ENCODE assay signal across 12 cellular contexts in the genomic region with DNA sequence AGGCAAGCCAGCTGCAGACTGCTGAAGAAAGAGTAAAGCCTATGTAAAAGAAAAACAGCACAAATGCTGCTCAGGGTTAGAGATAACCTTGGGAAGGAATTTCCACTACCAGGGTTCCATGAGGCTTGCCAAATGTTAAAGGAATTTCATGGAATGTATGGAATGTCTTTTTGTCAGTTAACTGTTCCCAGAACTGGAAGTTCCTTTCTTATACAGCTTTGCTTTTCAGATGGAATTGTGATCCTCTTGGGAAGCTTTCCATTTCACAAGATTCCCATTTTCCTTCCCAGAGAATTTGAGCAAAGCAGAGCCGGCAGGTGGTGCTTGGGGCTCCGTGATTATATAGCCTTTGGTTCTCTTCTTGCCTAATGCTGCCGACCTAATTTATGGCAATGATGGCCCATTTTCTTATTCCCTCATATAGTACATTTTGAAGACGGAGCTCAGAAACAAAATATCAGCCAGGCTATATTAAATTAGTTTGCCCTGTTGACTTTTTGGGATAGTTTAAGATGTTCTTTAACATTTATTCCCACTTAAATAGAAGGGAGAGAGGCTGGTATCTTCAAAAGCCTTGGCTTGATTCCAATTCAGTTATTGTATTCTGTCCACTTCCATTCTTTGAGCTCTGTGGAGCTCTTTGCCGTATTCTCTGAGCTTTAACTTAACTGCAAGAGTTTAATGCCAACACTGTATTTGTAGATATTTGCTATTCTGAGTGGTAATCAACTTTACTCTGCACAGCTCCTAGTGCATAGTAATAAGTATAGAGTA.
DNase-seq lines count a peak whose midpoint lies in the region; ATAC-seq, FAIRE-seq and TF ChIP-seq lines count a peak whose summit lies in the region.
"Had no signal": no experiment of that assay in that cellular context is flagged by ENCODE, and none has a peak within 500 bp of the region (broad histone marks: within the 10 kb centered on the region; RNA-seq: fewer than 3 reads in every experiment).

No MANE protein-coding gene starts in this region.

- no peaks in the 10 kb centered on the region for H3K27me3 ChIP-seq in NT2/D1 (ENCODE audit: insufficient read depth, insufficient read length)
- H3K27me3 ChIP-seq in vagina: no peaks in the 10 kb centered on the region
- H3K27me3 ChIP-seq: neutrophil had no signal

- TF ChIP-seq POLR2A in vagina (IDR thresholded peaks at IDR 0.05): no peak

- H3K9me3 Mint-ChIP-seq in osteocyte (ENCODE audit: unreplicated experiment): no peaks in the 10 kb centered on the region
- H3K9me3 Mint-ChIP-seq: activated CD4-positive, alpha-beta T cell treated with anti-CD3 and anti-CD28 coated beads, Interleukin-2, amount 10 ng/mL, durations not matched to agents 24 days and 14 days had no signal

- no peaks in the 10 kb centered on the region for H3K36me3 ChIP-seq in NT2/D1 (ENCODE audit: insufficient read depth, insufficient read length, low read length)
- no peaks in the 10 kb centered on the region for H3K36me3 ChIP-seq in vagina
- H3K36me3 ChIP-seq: neutrophil had no signal

- DNase-seq in NT2/D1 (ENCODE audit: low read depth, low spot score) (peak; percentile 57), fibroblast of gingiva (ENCODE audit: low read depth) (peak; percentile 6), osteocyte (ENCODE audit: extremely low spot score, unreplicated experiment) (no peak), CD1c-positive myeloid dendritic cell (ENCODE audit: extremely low spot score) (no peak), vagina (ENCODE audit: extremely low spot score in 2 of 2) (no peak)
- no peak for DNase-seq in activated naive CD4-positive, alpha-beta T cell treated with anti-CD3 and anti-CD28 coated beads, Interleukin-2, amount 50 U/mL, for 16 hours
- DNase-seq: activated CD4-positive, alpha-beta T cell treated with anti-CD3 and anti-CD28 coated beads, Interleukin-2, amount 10 ng/mL, durations not matched to agents 24 days and 14 days; cortex of kidney; NCI-H2171 treated with DMSO at 0.1 percent for 48 hours had no signal

- peaks cover 2% of the 10 kb centered on the region for H3K36me3 Mint-ChIP-seq in osteocyte (ENCODE audit: unreplicated experiment)

- no peak overlapping the region for H3K9ac ChIP-seq in NT2/D1 (ENCODE audit: insufficient read length, low read depth)

- H3K27ac ChIP-seq in vagina: no peak overlapping the region
- H3K27ac ChIP-seq: neutrophil had no signal

- H3K4me1 Mint-ChIP-seq in osteocyte (ENCODE audit: unreplicated experiment): peaks cover 63% of the 10 kb centered on the region

- peak; percentile 79 for FAIRE-seq in G401.6 (lab: Jason Lieb, UNC)

- ATAC-seq in GM18861 (IDR thresholded peaks at IDR 0.05; ENCODE audit: unreplicated experiment): no peak

- H3K27me3 Mint-ChIP-seq in osteocyte (ENCODE audit: unreplicated experiment): no peaks in the 10 kb centered on the region
- H3K27me3 Mint-ChIP-seq: activated CD4-positive, alpha-beta T cell treated with anti-CD3 and anti-CD28 coated beads, Interleukin-2, amount 10 ng/mL, durations not matched to agents 24 days and 14 days had no signal

- H3K9me3 ChIP-seq in NT2/D1 (ENCODE audit: insufficient read depth, low read length) (no peaks in the 10 kb centered on the region), vagina (no peaks in the 10 kb centered on the region)
- H3K9me3 ChIP-seq: neutrophil had no signal

- peak overlapping the region; percentile 66 for H3K27ac Mint-ChIP-seq in osteocyte (ENCODE audit: unreplicated experiment)
- H3K27ac Mint-ChIP-seq: activated CD4-positive, alpha-beta T cell treated with anti-CD3 and anti-CD28 coated beads, Interleukin-2, amount 10 ng/mL, durations not matched to agents 24 days and 14 days had no signal

- intact Hi-C loops in vagina (cut with DNase I): no loop called here

- H3K4me3 ChIP-seq in NT2/D1 (ENCODE audit: insufficient read length, low read depth): no peak overlapping the region
- no peak overlapping the region for H3K4me3 ChIP-seq in vagina

- TF ChIP-seq CTCF in osteocyte (IDR thresholded peaks at IDR 0.05): peak; percentile 38
- no peak for TF ChIP-seq CTCF in vagina (IDR thresholded peaks at IDR 0.05)

- no peak overlapping the region for H3K4me3 Mint-ChIP-seq in osteocyte (ENCODE audit: unreplicated experiment)
- H3K4me3 Mint-ChIP-seq: activated CD4-positive, alpha-beta T cell treated with anti-CD3 and anti-CD28 coated beads, Interleukin-2, amount 10 ng/mL, durations not matched to agents 24 days and 14 days had no signal

- H3K4me1 ChIP-seq in NT2/D1 (ENCODE audit: insufficient read depth, insufficient read length) (peaks cover 4% of the 10 kb centered on the region), vagina (peaks cover 29% of the 10 kb centered on the region)

Comparison
In these comparisons a context has a peak if more than half of its experiments do, and no peak if none do; other contexts are left out.
1. DNase-seq: peak in NT2/D1 (single experiment) and fibroblast of gingiva (single experiment); none in osteocyte (single experiment), activated naive CD4-positive, alpha-beta T cell treated with anti-CD3 and anti-CD28 coated beads, Interleukin-2, amount 50 U/mL, for 16 hours (single experiment), CD1c-positive myeloid dendritic cell (single experiment) and vagina (0 of 2).